1 cellular context compared by ENCODE assay signal in genomic region chr15:90954712-90955671, GRCh38.
TF ChIP-seq lines count a peak whose summit lies in the region.

RCCD1 (plus strand) TSS chr15:90954884; CDS start chr15:90956735, 1,851 bp downstream.

TF ChIP-seq in HepG2, 621 proteins besides CTCF, POLR2A, EP300 and RAD21 (continued from another document and continues in another):
- 0 out of 2 replicates have a peak, but pooled peaks have one; percentile 66 for TF ChIP-seq ZBTB10 (CRISPR knock-in tag; IDR thresholded peaks at IDR 0.05; ENCODE audit: borderline replicate concordance)
- TF ChIP-seq E2F2 (CRISPR knock-in tag; IDR thresholded peaks at IDR 0.05; ENCODE audit: borderline replicate concordance): 0 out of 2 replicates have a peak, but pooled peaks have one; percentile 23
- 0 out of 2 replicates have a peak, but pooled peaks have one; percentile 48 for TF ChIP-seq CC2D1A (CRISPR knock-in tag; IDR thresholded peaks at IDR 0.05)
- no peak for TF ChIP-seq MZF1 (CRISPR knock-in tag; IDR thresholded peaks at IDR 0.05; ENCODE audit: borderline replicate concordance)
- TF ChIP-seq ZBTB33 (CRISPR knock-in tag; IDR thresholded peaks at IDR 0.05): 0 out of 2 replicates have a peak, but pooled peaks have one; percentile 4
- no peak for TF ChIP-seq ZNF331 (CRISPR knock-in tag; IDR thresholded peaks at IDR 0.05)
- TF ChIP-seq SRY (CRISPR knock-in tag; IDR thresholded peaks at IDR 0.05): peak; percentile 81; the same call in 1 of the 2 replicates
- TF ChIP-seq ZFP1 (CRISPR knock-in tag; IDR thresholded peaks at IDR 0.05): no peak
- TF ChIP-seq CEBPB (IDR thresholded peaks at IDR 0.05; ENCODE audit: borderline replicate concordance, low read depth, low read length): no peak
- peak; percentile 85 for TF ChIP-seq NFYC (CRISPR knock-in tag; IDR thresholded peaks at IDR 0.05)
- peak; percentile 12; the same call in 1 of the 2 replicates for TF ChIP-seq ZSCAN31 (CRISPR knock-in tag; IDR thresholded peaks at IDR 0.05; ENCODE audit: low read depth)
- peak; percentile 91; the same call in 1 of the 2 replicates for TF ChIP-seq ZMYM2 (CRISPR knock-in tag; IDR thresholded peaks at IDR 0.05)
- TF ChIP-seq ZNF563 (CRISPR knock-in tag; IDR thresholded peaks at IDR 0.05): peak; percentile 87; the same call in 1 of the 2 replicates
- peak; percentile 80; the same call in 1 of the 2 replicates for TF ChIP-seq ZSCAN30 (CRISPR knock-in tag; IDR thresholded peaks at IDR 0.05)
- peak; percentile 56; the same call in 1 of the 2 replicates for TF ChIP-seq BRD4 (CRISPR knock-in tag; IDR thresholded peaks at IDR 0.05)
- TF ChIP-seq MLXIP (CRISPR knock-in tag; IDR thresholded peaks at IDR 0.05; ENCODE audit: borderline replicate concordance): peak; percentile 96
- 0 out of 2 replicates have a peak, but pooled peaks have one; percentile 27 for TF ChIP-seq ZNF784 (CRISPR knock-in tag; IDR thresholded peaks at IDR 0.05; ENCODE audit: borderline replicate concordance)
- no peak for TF ChIP-seq NFRKB (IDR thresholded peaks at IDR 0.05)
- TF ChIP-seq RFX5 (IDR thresholded peaks at IDR 0.05; ENCODE audit: low read depth, low read length): no peak
- TF ChIP-seq BHLHE40 (IDR thresholded peaks at IDR 0.05; ENCODE audit: low read length): peak; percentile 96
- TF ChIP-seq ZIK1 (CRISPR knock-in tag; IDR thresholded peaks at IDR 0.05; ENCODE audit: borderline replicate concordance, low read depth): 0 out of 2 replicates have a peak, but pooled peaks have one; percentile 60
- TF ChIP-seq TP53 (CRISPR knock-in tag; conservative IDR thresholded peaks at IDR 0.05): 0 out of 2 replicates have a peak, but pooled peaks have one; percentile 55
- TF ChIP-seq FOXC1 (CRISPR knock-in tag; IDR thresholded peaks at IDR 0.05; ENCODE audit: borderline replicate concordance): peak; percentile 94
- no peak for TF ChIP-seq ZNF263 (CRISPR knock-in tag; IDR thresholded peaks at IDR 0.05)
- peak; percentile 44 for TF ChIP-seq TAF15 (IDR thresholded peaks at IDR 0.05; ENCODE audit: low read depth, low read length, poor library complexity, severe bottlenecking)
- peak; percentile 82 for TF ChIP-seq BATF2 (CRISPR knock-in tag; IDR thresholded peaks at IDR 0.05)
- peak; percentile 56; the same call in 1 of the 2 replicates for TF ChIP-seq MYNN (CRISPR knock-in tag; IDR thresholded peaks at IDR 0.05; ENCODE audit: low read depth)
- TF ChIP-seq XBP1 (CRISPR knock-in tag; IDR thresholded peaks at IDR 0.05): no peak
- no peak for TF ChIP-seq ZNF609 (CRISPR knock-in tag; IDR thresholded peaks at IDR 0.05; ENCODE audit: borderline replicate concordance)
- peak; percentile 97 for TF ChIP-seq ARID4A (CRISPR knock-in tag; IDR thresholded peaks at IDR 0.05; ENCODE audit: borderline replicate concordance)
- peak; percentile 96 for TF ChIP-seq ATF2 (CRISPR knock-in tag; IDR thresholded peaks at IDR 0.05)
- TF ChIP-seq SRF (IDR thresholded peaks at IDR 0.05; ENCODE audit: low read depth, low read length): no peak
- TF ChIP-seq ZNF382 (CRISPR knock-in tag; IDR thresholded peaks at IDR 0.05; ENCODE audit: borderline replicate concordance): no peak
- TF ChIP-seq TCF7L2 (IDR thresholded peaks at IDR 0.05; ENCODE audit: low read depth, low read length): no peak
